ENCODE assay signal across 11 cellular contexts in genomic region chr4:69658133-69658532, GRCh38. TPM values are rescaled to one million over a fixed set of nuclear protein-coding genes. Genes with fewer than 3 reads are reported as not detected.
"Had no signal": no experiment of that assay in that cellular context is flagged by ENCODE, and none has a peak within 500 bp of the region (broad histone marks: within the 10 kb centered on the region; RNA-seq: fewer than 3 reads in every experiment).

No MANE protein-coding gene starts in this region.

- H3K36me3 ChIP-seq: HAP-1 had no signal

- H3K27ac ChIP-seq: GM23248, HL-60 had no signal

- H3K4me3 ChIP-seq: GM23248, HAP-1 had no signal

- ATAC-seq: HCT116, HepG2 had no signal

- H3K4me1 ChIP-seq: HAP-1 had no signal

- H3K9ac ChIP-seq: GM23248 had no signal

- FAIRE-seq: HepG2 had no signal

- H3K9me3 ChIP-seq: HAP-1 had no signal

- DNase-seq: GM23248, GOT3, H7, HFFc6 had no signal

RNA-seq across cellular contexts. Expression of gene UGT2A1, which starts 5.1 kb away (rescaled TPM):
- total RNA-seq: GM23248, H4, HepG2, HFFc6, HT1080 had no signal
- polyA plus RNA-seq: GM23248, HepG2, IgD-negative memory B cell had no signal

RNA-seq across cellular contexts. Expression of gene UGT2A2, which starts 18.7 kb away (rescaled TPM):
- total RNA-seq: GM23248, H4, HepG2, HFFc6, HT1080 had no signal
- polyA plus RNA-seq: GM23248, HepG2, IgD-negative memory B cell had no signal
